In the genomic region with DNA sequence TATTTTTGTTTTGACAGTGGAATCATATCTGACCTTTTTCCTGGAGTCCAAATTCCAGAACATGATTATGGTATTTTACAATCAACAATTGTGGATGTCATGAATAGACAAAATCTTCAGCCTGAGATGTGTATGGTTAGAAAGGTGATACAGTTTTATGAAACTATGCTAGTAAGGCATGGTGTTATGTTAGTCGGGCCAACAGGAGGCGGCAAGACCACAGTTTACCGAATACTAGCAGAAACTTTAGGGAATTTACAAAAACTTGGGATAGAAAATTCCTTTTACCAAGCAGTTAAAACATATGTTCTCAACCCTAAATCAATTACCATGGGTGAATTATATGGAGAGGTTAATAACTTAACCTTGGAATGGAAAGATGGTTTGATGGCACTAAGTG, we compare ENCODE assay signal across 1 cellular context.
A peak's percentile ranks its signal among the peaks of the same experiment; 100 is the strongest.
TF ChIP-seq lines count a peak whose summit lies in the region.

No MANE protein-coding gene starts in this region.

TF ChIP-seq in IMR-90, 13 proteins besides CTCF, POLR2A, EP300 and RAD21:
- TF ChIP-seq SMC3 (IDR thresholded peaks at IDR 0.05; ENCODE audit: low read depth, low read length) (peak; percentile 36), RFX5 (IDR thresholded peaks at IDR 0.05; ENCODE audit: low read depth, low read length) (no peak)
